In the genomic region with DNA sequence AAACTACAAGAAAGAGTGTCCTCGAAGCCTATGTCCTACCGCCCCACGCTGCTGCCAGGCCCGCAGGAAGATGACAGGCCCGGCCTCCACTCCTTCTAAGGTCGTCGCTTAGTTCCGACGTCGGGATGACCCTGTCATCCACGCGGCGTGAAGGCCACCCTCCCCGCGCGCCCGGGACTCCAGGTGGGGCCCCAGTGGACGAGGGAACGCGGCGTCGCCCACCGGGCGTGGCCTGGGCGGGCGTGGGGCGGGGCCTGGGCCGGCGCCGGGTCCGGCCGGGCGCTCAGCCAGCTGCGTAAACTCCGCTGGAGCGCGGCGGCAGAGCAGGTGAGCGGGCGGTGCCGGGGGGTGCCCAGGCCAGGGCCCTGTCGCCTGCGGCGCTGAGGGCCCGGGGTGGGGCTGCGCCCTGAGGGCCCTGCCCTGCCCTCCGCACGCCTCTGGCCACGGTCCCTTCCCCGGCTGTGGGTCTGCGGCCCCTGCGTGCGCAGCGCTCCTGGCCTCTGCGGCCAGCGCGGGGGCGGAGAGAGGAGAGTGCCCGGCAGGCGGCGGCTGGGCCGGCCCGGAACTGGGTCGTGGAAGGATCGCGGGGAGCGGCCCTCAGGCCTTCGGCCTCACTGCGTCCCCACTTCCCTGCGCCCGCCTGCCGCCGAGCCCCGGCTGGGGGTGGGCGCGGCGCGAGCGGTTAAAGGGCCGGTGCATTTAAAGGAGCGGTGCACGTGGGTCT, we compare ENCODE assay signal across 8 cellular contexts. TPM values are rescaled to one million over a fixed set of nuclear protein-coding genes. Genes with fewer than 3 reads are reported as not detected.
DNase-seq lines count a peak whose midpoint lies in the region; ATAC-seq and TF ChIP-seq lines count a peak whose summit lies in the region.

A gene (plus strand): TSS at position 294 of the 724 bp plus-strand sequence. CDS start 11,292 bp downstream, outside the sequence.

- POLR2A ChIA-PET in AG04450 (lab: Yijun Ruan, JAX): interaction anchor here (1.1 kb wide), 1 partner anchor 12 kb away, joined by 3 read pairs; no protein-coding TSS in a partner anchor

- intact Hi-C loops in lower lobe of right lung (cut with DNase I): no loop called here

- H3K27me3 ChIP-seq in AG04450 (ENCODE audit: control insufficient read depth, insufficient read depth, low read length) (no peaks in the 10 kb centered on the region), ectodermal cell (ENCODE audit: control insufficient read depth, insufficient read depth, low read length, poor library complexity, severe bottlenecking) (peaks cover 22% of the 10 kb centered on the region), lower lobe of right lung (ENCODE audit: low read depth) (no peaks in the 10 kb centered on the region)

- ATAC-seq in GM18858 (IDR thresholded peaks at IDR 0.05; ENCODE audit: unreplicated experiment): peak; percentile 76
- peak; percentile 88 for ATAC-seq in HG03039 (IDR thresholded peaks at IDR 0.05; ENCODE audit: unreplicated experiment)
- ATAC-seq in lower lobe of right lung: peak; percentile 97

- H3K9me3 ChIP-seq in AG04450 (ENCODE audit: control insufficient read depth, insufficient read depth, low read length) (no peaks in the 10 kb centered on the region; the same call in 1 of the 2 replicates), ectodermal cell (ENCODE audit: control insufficient read depth, low read length) (no peaks in the 10 kb centered on the region), lower lobe of right lung (no peaks in the 10 kb centered on the region)

- 1% methylated on average over 82 of the region's 82 CpGs for WGBS in ectodermal cell, 2 experiments

- DNase-seq in AG04450 (ENCODE audit: low read depth, low spot score): no peak
- DNase-seq in NCI-H345 (lab: John Stamatoyannopoulos, UW): peak; percentile 80
- DNase-seq in activated CD4-positive, alpha-beta T cell treated with anti-CD3 and anti-CD28 coated beads, Interleukin-2, amount 50 U/mL, for 4 hours: peak; percentile 17 to 18
- peak; percentile 85 for DNase-seq in lower lobe of right lung
- DNase-seq in stimulated activated CD4-positive, alpha-beta T cell treated with anti-CD3 and anti-CD28 coated beads, TNF-alpha, amount 100 ng/mL, for 48 hours (ENCODE audit: low read depth in 3 of 3): peak; percentile 18 to 51 (median 37)

- H3K27ac ChIP-seq in AG04450 (ENCODE audit: low read depth, low read length): no peak within 1 kb of the TSS
- no peak within 1 kb of the TSS for H3K27ac ChIP-seq in ectodermal cell (ENCODE audit: insufficient read depth, low read depth, low read length, poor library complexity, severe bottlenecking)
- H3K27ac ChIP-seq in lower lobe of right lung: peak within 1 kb of the TSS; percentile 87

- H3K4me3 ChIP-seq in AG04450 (ENCODE audit: low read depth, low read length) (peak within 1 kb of the TSS; percentile 63), ectodermal cell (ENCODE audit: insufficient read depth, low read depth, low read length) (peak within 1 kb of the TSS; percentile 43), lower lobe of right lung (peak within 1 kb of the TSS; percentile 88)

- TF ChIP-seq CTCF in AG04450 (IDR thresholded peaks at IDR 0.05; ENCODE audit: low read depth, low read length) (peak; percentile 32), lower lobe of right lung (IDR thresholded peaks at IDR 0.05) (no peak)

- H3K4me1 ChIP-seq in ectodermal cell (ENCODE audit: control insufficient read depth, insufficient read depth, low read length): peaks cover 22% of the 10 kb centered on the region
- H3K4me1 ChIP-seq in lower lobe of right lung: peaks cover 14% of the 10 kb centered on the region

- CTCF ChIA-PET in AG04450 (lab: Charles Lee): interaction anchor here (0.6 to 1.1 kb wide), 2 partner anchors 244 to 1946 kb away, joined by 3 read pairs; no protein-coding TSS in a partner anchor

- H3K36me3 ChIP-seq in ectodermal cell (ENCODE audit: control insufficient read depth, insufficient read depth, low read length) (no peaks in the 10 kb centered on the region), lower lobe of right lung (peaks cover 1% of the 10 kb centered on the region)

RNA-seq across cellular contexts. Expression of the gene that starts here (rescaled TPM):
- polyA plus RNA-seq in AG04450 (2011; rRNA removed): 12.1 and 13.6 TPM in 2 replicates
- polyA minus RNA-seq in AG04450 (2011; rRNA and poly(A)+ RNA removed): 17.2 and 19.3 TPM in 2 replicates
- 20.2 TPM for polyA plus RNA-seq in ectodermal cell (2013, experiment 1 of 4)
- polyA plus RNA-seq in ectodermal cell (2013, experiment 2 of 4): 25.1 TPM
- 17.7 TPM for polyA plus RNA-seq in ectodermal cell (2013, experiment 3 of 4)
- 17.1 TPM for polyA plus RNA-seq in ectodermal cell (2013, experiment 4 of 4)
- total RNA-seq in lower lobe of right lung: 26.6 TPM
